In genomic region chr11:34513674-34513995, GRCh38 we compare ENCODE assay signal across 1 cellular context.
TF ChIP-seq lines count a peak whose summit lies in the region.

Gene ELF5 (minus strand): TSS chr11:34513794. CDS start chr11:34505749, 8,045 bp downstream.

TF ChIP-seq in HCT116, 20 proteins besides CTCF, POLR2A, EP300 and RAD21 (continued from another document):
- TF ChIP-seq REST (IDR thresholded peaks at IDR 0.05; ENCODE audit: low read depth) (no peak), ZBTB33 (IDR thresholded peaks at IDR 0.05; ENCODE audit: extremely low read depth, insufficient replicate concordance, low read length) (no peak), SIN3A (IDR thresholded peaks at IDR 0.05; ENCODE audit: low read depth) (no peak), YY1 (IDR thresholded peaks at IDR 0.05; ENCODE audit: extremely low read depth, insufficient replicate concordance, low read depth, low read length) (no peak), ELF1 (IDR thresholded peaks at IDR 0.05; ENCODE audit: borderline replicate concordance, low read depth) (no peak), JUND (IDR thresholded peaks at IDR 0.05) (no peak), TCF7L2 (IDR thresholded peaks at IDR 0.05; ENCODE audit: borderline replicate concordance, extremely low read depth, insufficient read depth, insufficient read length) (no peak), EGR1 (IDR thresholded peaks at IDR 0.05; ENCODE audit: low read depth) (no peak), EZH2 (IDR thresholded peaks at IDR 0.05) (no peak), CEBPB (IDR thresholded peaks at IDR 0.05; ENCODE audit: low read depth) (no peak), SRF (IDR thresholded peaks at IDR 0.05; ENCODE audit: low read depth) (no peak)
